ENCODE assay signal across 8 cellular contexts in the genomic region with DNA sequence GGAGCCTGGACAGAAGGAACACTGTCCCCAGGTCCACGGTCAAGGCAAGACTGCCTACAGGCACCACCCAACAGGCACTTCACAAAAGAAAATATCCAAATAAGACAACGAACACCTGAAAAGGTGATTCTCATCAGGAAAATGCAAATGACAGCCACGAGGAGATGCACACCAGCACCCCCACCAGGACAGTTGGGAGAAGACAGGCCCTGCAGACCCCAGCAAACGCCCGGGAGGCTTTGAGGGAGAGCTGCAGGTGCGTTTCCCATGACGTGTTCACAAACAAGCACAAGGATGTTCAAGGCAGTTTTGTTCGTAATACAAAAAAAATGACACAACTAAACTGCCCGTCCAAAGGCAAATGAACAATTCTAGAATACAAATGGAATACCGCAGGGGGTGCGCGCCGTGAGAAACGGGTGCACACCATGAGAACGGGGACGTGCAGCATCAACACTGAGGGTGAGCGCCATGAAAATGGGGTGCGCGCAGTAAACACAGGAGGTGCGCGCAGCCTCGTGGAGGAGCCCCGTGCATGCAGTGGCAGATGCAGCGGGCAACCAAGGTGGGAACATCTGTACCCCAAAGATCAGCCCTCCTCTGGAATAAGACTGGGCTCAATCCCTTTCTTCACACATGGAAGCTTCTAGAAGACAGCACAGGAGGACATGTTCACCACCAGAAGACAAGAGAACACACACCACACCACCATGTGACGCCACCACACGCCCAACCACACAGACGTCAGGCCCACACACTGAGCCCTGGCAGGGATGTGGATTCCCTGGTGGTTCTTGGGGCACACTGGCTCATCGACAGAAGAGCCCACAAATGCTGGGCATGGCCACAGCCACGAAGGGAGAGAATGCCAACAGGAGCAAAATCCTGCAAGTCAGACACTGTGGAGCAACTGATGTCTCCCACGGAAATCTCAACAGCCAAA.
DNase-seq lines count a peak whose midpoint lies in the region; ATAC-seq and TF ChIP-seq lines count a peak whose summit lies in the region.
"Had no signal": no experiment of that assay in that cellular context is flagged by ENCODE, and none has a peak within 500 bp of the region (broad histone marks: within the 10 kb centered on the region; RNA-seq: fewer than 3 reads in every experiment).

No MANE protein-coding gene starts in this region.

- H3K4me3 ChIP-seq in HCT116 (replicated peaks in 1 of 2; ENCODE audit: low read depth in 1 of 2, low read length in 2 of 2) (no peak overlapping the region), fibroblast of the aortic adventitia (ENCODE audit: low read depth, low read length) (no peak overlapping the region)

- H3K4me2 ChIP-seq in HCT116 (ENCODE audit: low read length), result no peak overlapping the region

- peak in 2 of 3 experiments; percentile 79 to 87; a peak in 5 of 6 replicates for TF ChIP-seq CTCF in HCT116 (IDR thresholded peaks at IDR 0.05 in 2 of 3, conservative IDR thresholded peaks at IDR 0.05 in 1 of 3; ENCODE audit: borderline replicate concordance in 1 of 3, insufficient read depth in 1 of 3, low read depth in 2 of 3, low read length in 2 of 3)
- peak; percentile 50 for TF ChIP-seq CTCF in fibroblast of the aortic adventitia (IDR thresholded peaks at IDR 0.05; ENCODE audit: insufficient read depth, low read length)

- TF ChIP-seq RAD21 in HCT116 (IDR thresholded peaks at IDR 0.05; ENCODE audit: low read depth), result no peak; the same call in 1 of the 2 replicates

- H3K27me3 ChIP-seq in HCT116 (ENCODE audit: insufficient read depth, low read length), result no peaks in the 10 kb centered on the region

- CTCF ChIA-PET in HCT116 (lab: Charles Lee), result interaction anchor here (0.8 kb wide), 1 partner anchor 14 kb away, joined by 4 read pairs; no protein-coding TSS in a partner anchor

- POLR2A ChIA-PET in HCT116 (lab: Charles Lee), result no interaction called here

- H3K9me2 ChIP-seq in HCT116 (ENCODE audit: insufficient read depth), result no peaks in the 10 kb centered on the region

- H2AFZ ChIP-seq in HCT116 (ENCODE audit: low read depth, low read length, poor library complexity, severe bottlenecking), result no peak overlapping the region

- peaks cover 89% of the 10 kb centered on the region for H3K79me2 ChIP-seq in HCT116 (ENCODE audit: insufficient read depth, low read length)

- H3K9ac ChIP-seq in HCT116 (ENCODE audit: low read length), result no peak overlapping the region

- no TSS peak for BruUV-seq in HCT116 (replicated peaks; lab: Mats Ljungman, UMichigan)

- H3K27ac ChIP-seq in HCT116 (ENCODE audit: low read depth, low read length), result no peak overlapping the region

- H3K4me1 ChIP-seq in HCT116 (ENCODE audit: control insufficient read depth in 1 of 2, insufficient read depth in 2 of 2, low read length in 2 of 2), result no peaks in the 10 kb centered on the region

- H3K9me3 ChIP-seq in HCT116 (ENCODE audit: control insufficient read depth in 1 of 2, insufficient read depth in 1 of 2, low read depth in 1 of 2, low read length in 2 of 2), result no peaks in the 10 kb centered on the region

- intact Hi-C loops in HCT116 (cut with micrococcal nuclease), result no loop called here

- DNase-seq in HCT116 (ENCODE audit: low read depth, low spot score) (no peak), fibroblast of the aortic adventitia (ENCODE audit: low read depth) (no peak), SIG-M5 treated with dmso at 0.1 percent for 504 hours (lab: John Stamatoyannopoulos, UW; ENCODE audit: unreplicated experiment) (no peak), GM19240 (ENCODE audit: insufficient read length, low spot score) (no peak)
- peak; percentile 28 to 29 for DNase-seq in activated CD4-positive, alpha-beta T cell treated with anti-CD3 and anti-CD28 coated beads, Interleukin-2, amount 50 U/mL, for 4 hours
- peak; percentile 46 for DNase-seq in stimulated activated naive CD8-positive, alpha-beta T cell treated with anti-CD3 and anti-CD28 coated beads, Interleukin-15, Interleukin-2, amounts not matched to agents 100 U/mL and 50 U/mL, for 24 hours
- DNase-seq: naive B cell had no signal

- ATAC-seq in HCT116 (peak; percentile 72), HG02798 (IDR thresholded peaks at IDR 0.05; ENCODE audit: poor library complexity, unreplicated experiment) (no peak)
- peak; percentile 58 for ATAC-seq in stimulated activated naive CD8-positive, alpha-beta T cell treated with anti-CD3 and anti-CD28 coated beads, Interleukin-15, Interleukin-2, amounts not matched to agents 100 U/mL and 50 U/mL, for 24 hours

- peaks cover 22 to 48% of the 10 kb centered on the region in 2 experiments; a peak in 3 of 4 replicates for H3K36me3 ChIP-seq in HCT116 (ENCODE audit: control insufficient read depth in 1 of 2, insufficient read depth in 2 of 2, low read length in 2 of 2)

- TF ChIP-seq POLR2A in HCT116 (IDR thresholded peaks at IDR 0.05; ENCODE audit: borderline replicate concordance, extremely low read depth, insufficient read depth, insufficient read length), result no peak

- RAD21 ChIA-PET in HCT116 (lab: Charles Lee; ENCODE audit: low non-redundant PET in 1 of 2, low total read pairs in 2 of 2, uncharacterized antibody in 2 of 2, unreplicated experiment in 2 of 2), result no interaction called here

- H4K20me1 ChIP-seq in HCT116 (ENCODE audit: insufficient read depth), result peaks cover 24% of the 10 kb centered on the region

TF ChIP-seq in HCT116, 20 proteins besides CTCF, POLR2A, EP300 and RAD21:
- TF ChIP-seq SRF (IDR thresholded peaks at IDR 0.05; ENCODE audit: low read depth), result no peak
- TF ChIP-seq TCF7L2 (IDR thresholded peaks at IDR 0.05; ENCODE audit: borderline replicate concordance, extremely low read depth, insufficient read depth, insufficient read length), result no peak
- no peak for TF ChIP-seq ELF1 (IDR thresholded peaks at IDR 0.05; ENCODE audit: borderline replicate concordance, low read depth)
- TF ChIP-seq, protein P1, sequence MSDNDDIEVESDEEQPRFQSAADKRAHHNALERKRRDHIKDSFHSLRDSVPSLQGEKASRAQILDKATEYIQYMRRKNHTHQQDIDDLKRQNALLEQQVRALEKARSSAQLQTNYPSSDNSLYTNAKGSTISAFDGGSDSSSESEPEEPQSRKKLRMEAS (IDR thresholded peaks at IDR 0.05), result no peak
- no peak for TF ChIP-seq YY1 (IDR thresholded peaks at IDR 0.05; ENCODE audit: extremely low read depth, insufficient replicate concordance, low read depth, low read length)
- no peak for TF ChIP-seq SIN3A (IDR thresholded peaks at IDR 0.05; ENCODE audit: low read depth)
- TF ChIP-seq EGR1 (IDR thresholded peaks at IDR 0.05; ENCODE audit: low read depth), result no peak
- no peak for TF ChIP-seq SP1 (IDR thresholded peaks at IDR 0.05; ENCODE audit: low read depth)
- no peak for TF ChIP-seq CBX3 (IDR thresholded peaks at IDR 0.05; ENCODE audit: low read depth)

Comparison
In these comparisons a context has a peak if more than half of its experiments do, and no peak if none do; other contexts are left out.
1. DNase-seq: peak in activated CD4-positive, alpha-beta T cell treated with anti-CD3 and anti-CD28 coated beads, Interleukin-2, amount 50 U/mL, for 4 hours (2 of 2) and stimulated activated naive CD8-positive, alpha-beta T cell treated with anti-CD3 and anti-CD28 coated beads, Interleukin-15, Interleukin-2, amounts not matched to agents 100 U/mL and 50 U/mL, for 24 hours (single experiment); none in HCT116 (single experiment), fibroblast of the aortic adventitia (single experiment), SIG-M5 treated with dmso at 0.1 percent for 504 hours (single experiment) and GM19240 (single experiment).